18 cellular contexts compared by ENCODE assay signal in genomic region chr3:155453512-155453911, GRCh38.
DNase-seq lines count a peak whose midpoint lies in the region; ATAC-seq, FAIRE-seq and TF ChIP-seq lines count a peak whose summit lies in the region.
"Had no signal": no experiment of that assay in that cellular context is flagged by ENCODE, and none has a peak within 500 bp of the region (broad histone marks: within the 10 kb centered on the region; RNA-seq: fewer than 3 reads in every experiment).

No MANE protein-coding gene starts in this region.

- ATAC-seq in pancreas = no peak
- ATAC-seq: A549, GM23338, HCT116 had no signal

- no peak for TF ChIP-seq CTCF in pancreas (IDR thresholded peaks at IDR 0.05)

- DNase-seq in pancreas (no peak), foreskin melanocyte (no peak), pons (ENCODE audit: low spot score) (no peak), occipital lobe (lab: John Stamatoyannopoulos, UW) (no peak)
- DNase-seq: CD4-positive, alpha-beta memory T cell; DMS153; DMS79; GF-D8; H7; HFFc6; IMR-90 had no signal

- no peaks in the 10 kb centered on the region for H3K4me1 ChIP-seq in pancreas
- H3K4me1 ChIP-seq: A549, BLaER1 had no signal

- FAIRE-seq in TTC549 (lab: Jason Lieb, UNC) = peak; percentile 71
- FAIRE-seq in endometrium (lab: Jason Lieb, UNC) = peak; percentile 78
- FAIRE-seq in pancreas (lab: Jason Lieb, UNC) = peak; percentile 32
- FAIRE-seq: HTR-8/SVneo had no signal

- no peaks in the 10 kb centered on the region for H3K27me3 ChIP-seq in pancreas
- H3K27me3 ChIP-seq: BLaER1 had no signal

- 89 to 90% methylated on average over 1 of the region's 1 CpG for WGBS in pancreas, 2 donors

- no peaks in the 10 kb centered on the region for H3K36me3 ChIP-seq in pancreas
- H3K36me3 ChIP-seq: BLaER1 had no signal

- intact Hi-C loops in pancreas (cut with DNase I) = no loop called here

- no peak overlapping the region for H3K4me3 ChIP-seq in pancreas
- H3K4me3 ChIP-seq: A549, BLaER1, GM23338 had no signal

- no peaks in the 10 kb centered on the region for H3K9me3 ChIP-seq in pancreas
- H3K9me3 ChIP-seq: A549, BLaER1 had no signal

- H3K27ac ChIP-seq in pancreas = no peak overlapping the region
- H3K27ac ChIP-seq: A549, BLaER1 had no signal
